ENCODE assay signal across 13 cellular contexts in genomic region chr20:25051386-25052155, GRCh38. TPM values are rescaled to one million over a fixed set of nuclear protein-coding genes. Genes with fewer than 3 reads are reported as not detected.
DNase-seq lines count a peak whose midpoint lies in the region; ATAC-seq and TF ChIP-seq lines count a peak whose summit lies in the region.
"Had no signal": no experiment of that assay in that cellular context is flagged by ENCODE, and none has a peak within 500 bp of the region (broad histone marks: within the 10 kb centered on the region; RNA-seq: fewer than 3 reads in every experiment).

No MANE protein-coding gene starts in this region.

- DNase-seq in Right ventricle myocardium inferior (ENCODE audit: missing footprints) = peak; percentile 33
- DNase-seq in left ventricle myocardium superior = no peak
- DNase-seq in ureter (ENCODE audit: low spot score) = peak; percentile 22
- no peak for DNase-seq in upper lobe of right lung
- no peak for DNase-seq in neural progenitor cell (ENCODE audit: low spot score)
- DNase-seq in G401 (ENCODE audit: low spot score) = no peak
- DNase-seq: activated CD4-positive, alpha-beta T cell treated with anti-CD3 and anti-CD28 coated beads, Interleukin-2, amount 10 ng/mL, durations not matched to agents 24 days and 14 days; activated naive CD4-positive, alpha-beta T cell treated with anti-CD3 and anti-CD28 coated beads for 36 hours; T-helper 1 cell had no signal

- H3K27ac Mint-ChIP-seq in nephron (peak overlapping the region in 2 of 3 experiments; percentile 18 to 52), neural progenitor cell (no peak overlapping the region)
- H3K27ac Mint-ChIP-seq: activated CD4-positive, alpha-beta T cell treated with anti-CD3 and anti-CD28 coated beads, Interleukin-2, amount 10 ng/mL, durations not matched to agents 24 days and 14 days; activated naive CD4-positive, alpha-beta T cell treated with anti-CD3 and anti-CD28 coated beads for 36 hours; dendritic cell treated with granulocyte-macrophage colony-stimulating factor and Interleukin-4, amounts not matched to agents 40 ng/mL and 50 ng/mL, for 4 days had no signal

- H3K27ac ChIP-seq in gastroesophageal sphincter (peak overlapping the region in 3 of 4 donors; percentile 95 to 97 (median 96)), upper lobe of right lung (no peak overlapping the region), neural progenitor cell (no peak overlapping the region)

- ATAC-seq in Right ventricle myocardium inferior (no peak), left ventricle myocardium superior (no peak), gastroesophageal sphincter (no peak), upper lobe of right lung (no peak)

- H3K4me2 ChIP-seq in neural progenitor cell = no peak overlapping the region

- H3K36me3 ChIP-seq in gastroesophageal sphincter (peaks cover 0 to 16% of the 10 kb centered on the region in 2 donors), upper lobe of right lung (peaks cover 13% of the 10 kb centered on the region), neural progenitor cell (no peaks in the 10 kb centered on the region)

- H3K27me3 Mint-ChIP-seq in nephron (ENCODE audit: low read depth) (peaks cover 24% of the 10 kb centered on the region), neural progenitor cell (ENCODE audit: insufficient read depth, low read depth) (peaks cover 47% of the 10 kb centered on the region)
- H3K27me3 Mint-ChIP-seq: dendritic cell treated with granulocyte-macrophage colony-stimulating factor and Interleukin-4, amounts not matched to agents 40 ng/mL and 50 ng/mL, for 4 days had no signal

- WGBS in gastroesophageal sphincter (ENCODE audit: low coverage in 1 of 2), 2 donors = 88 to 90% methylated on average over 2 to 6 of the region's 7 CpGs

- intact Hi-C loops in Right ventricle myocardium inferior (cut with DNase I) (loop anchor here (10.0 kb wide), 1 partner anchor 243 kb away; no protein-coding TSS in a partner anchor), left ventricle myocardium superior (cut with micrococcal nuclease) (no loop called here), upper lobe of right lung (cut with DNase I) (no loop called here)

- in situ Hi-C loops in G401 (cut with HindIII; ENCODE audit: low sequenced_read_pairs) = no loop called here

- no peaks in the 10 kb centered on the region for H3K9me3 ChIP-seq in gastroesophageal sphincter
- H3K9me3 ChIP-seq in upper lobe of right lung = no peaks in the 10 kb centered on the region
- no peaks in the 10 kb centered on the region for H3K9me3 ChIP-seq in neural progenitor cell (ENCODE audit: low read depth)

- no peak overlapping the region for H3K4me3 ChIP-seq in gastroesophageal sphincter
- no peak overlapping the region for H3K4me3 ChIP-seq in upper lobe of right lung
- H3K4me3 ChIP-seq in neural progenitor cell = no peak overlapping the region

- H3K4me1 ChIP-seq in gastroesophageal sphincter = peaks cover 19 to 98% (median 82%) of the 10 kb centered on the region in 3 donors
- peaks cover 86% of the 10 kb centered on the region for H3K4me1 ChIP-seq in upper lobe of right lung
- H3K4me1 ChIP-seq in neural progenitor cell = no peaks in the 10 kb centered on the region

- TF ChIP-seq POLR2A in gastroesophageal sphincter (IDR thresholded peaks at IDR 0.05) = no peak

- no peaks in the 10 kb centered on the region for H3K36me3 Mint-ChIP-seq in nephron (ENCODE audit: low read depth)
- H3K36me3 Mint-ChIP-seq in neural progenitor cell = no peaks in the 10 kb centered on the region

- no peaks in the 10 kb centered on the region for H3K9me3 Mint-ChIP-seq in nephron
- H3K9me3 Mint-ChIP-seq in neural progenitor cell = no peaks in the 10 kb centered on the region
- H3K9me3 Mint-ChIP-seq: activated CD4-positive, alpha-beta T cell treated with anti-CD3 and anti-CD28 coated beads, Interleukin-2, amount 10 ng/mL, durations not matched to agents 24 days and 14 days; activated naive CD4-positive, alpha-beta T cell treated with anti-CD3 and anti-CD28 coated beads for 36 hours; dendritic cell treated with granulocyte-macrophage colony-stimulating factor and Interleukin-4, amounts not matched to agents 40 ng/mL and 50 ng/mL, for 4 days; neural crest cell had no signal

- H3K79me2 ChIP-seq in neural progenitor cell (ENCODE audit: low read depth) = no peaks in the 10 kb centered on the region

- TF ChIP-seq CTCF in gastroesophageal sphincter (IDR thresholded peaks at IDR 0.05) = no peak
- no peak for TF ChIP-seq CTCF in nephron (IDR thresholded peaks at IDR 0.05; ENCODE audit: unreplicated experiment in 3 of 3)
- TF ChIP-seq CTCF in upper lobe of right lung (IDR thresholded peaks at IDR 0.05) = no peak
- TF ChIP-seq CTCF in neural progenitor cell (IDR thresholded peaks at IDR 0.05) = no peak

- no peak overlapping the region for H3K9ac ChIP-seq in neural progenitor cell

- TF ChIP-seq EP300 in gastroesophageal sphincter (IDR thresholded peaks at IDR 0.05) = no peak

- H3K4me3 Mint-ChIP-seq in nephron (no peak overlapping the region), neural progenitor cell (no peak overlapping the region)
- H3K4me3 Mint-ChIP-seq: activated CD4-positive, alpha-beta T cell treated with anti-CD3 and anti-CD28 coated beads, Interleukin-2, amount 10 ng/mL, durations not matched to agents 24 days and 14 days; activated naive CD4-positive, alpha-beta T cell treated with anti-CD3 and anti-CD28 coated beads for 36 hours; dendritic cell treated with granulocyte-macrophage colony-stimulating factor and Interleukin-4, amounts not matched to agents 40 ng/mL and 50 ng/mL, for 4 days; neural crest cell had no signal

- H2AFZ ChIP-seq in neural progenitor cell (replicated peaks) = no peak overlapping the region

- H3K27me3 ChIP-seq in gastroesophageal sphincter (no peaks in the 10 kb centered on the region), upper lobe of right lung (no peaks in the 10 kb centered on the region), neural progenitor cell (peaks cover 41% of the 10 kb centered on the region)

- H3F3A ChIP-seq in neural progenitor cell (ENCODE audit: low read depth) = no peaks in the 10 kb centered on the region

- H4K20me1 ChIP-seq in neural progenitor cell (ENCODE audit: low read depth) = peaks cover 7% of the 10 kb centered on the region

- H3K4me1 Mint-ChIP-seq in nephron = peaks cover 53% of the 10 kb centered on the region
- peaks cover 17% of the 10 kb centered on the region for H3K4me1 Mint-ChIP-seq in neural progenitor cell

RNA-seq across cellular contexts. Expression of gene ACSS1, which starts 6.4 kb away (rescaled TPM):
- total RNA-seq in Right ventricle myocardium inferior (135 TPM), left ventricle myocardium superior (164 TPM), gastroesophageal sphincter (100 to 1,000 TPM in 1 of 4 donors, 10 to 100 TPM in 3; 44.7 to 105 (median 61.6) TPM), ureter (33.7 TPM), upper lobe of right lung (37.2 TPM), neural progenitor cell (ENCODE audit: low replicate concordance) (not detected in 2 replicates)
- total RNA-seq in G401 (2014; rRNA removed; shearing (Covaris generic)) = not detected in 2 replicates

RNA-seq across cellular contexts. Expression of gene VSX1, which starts 30.4 kb away (rescaled TPM):
- total RNA-seq in Right ventricle myocardium inferior (0.14 TPM), left ventricle myocardium superior (not detected), gastroesophageal sphincter (not detected), ureter (not detected), upper lobe of right lung (not detected), neural progenitor cell (ENCODE audit: low replicate concordance) (not detected in 2 replicates)
- not detected in 2 replicates for total RNA-seq in G401 (2014; rRNA removed; shearing (Covaris generic))
- total RNA-seq: activated CD4-positive, alpha-beta T cell treated with anti-CD3 and anti-CD28 coated beads, Interleukin-2, amount 10 ng/mL, durations not matched to agents 24 days and 14 days; activated naive CD4-positive, alpha-beta T cell treated with anti-CD3 and anti-CD28 coated beads for 36 hours had no signal

RNA-seq across cellular contexts. Expression of gene APMAP, which starts 59.0 kb away (rescaled TPM):
- total RNA-seq in Right ventricle myocardium inferior (26.8 TPM), left ventricle myocardium superior (25.9 TPM), gastroesophageal sphincter (10 to 100 TPM; 24.3 to 46.8 (median 35.9) TPM), ureter (74.0 TPM), upper lobe of right lung (73.5 TPM), neural progenitor cell (ENCODE audit: low replicate concordance) (71.7 and 88.0 TPM in 2 replicates)
- total RNA-seq in G401 (2014; rRNA removed; shearing (Covaris generic)) = 94.6 and 98.6 TPM in 2 replicates

Comparison
In these comparisons a context has a peak if more than half of its experiments do, and no peak if none do; other contexts are left out.
1. DNase-seq: peak in Right ventricle myocardium inferior (single experiment) and ureter (single experiment); none in left ventricle myocardium superior (single experiment), upper lobe of right lung (single experiment), neural progenitor cell (single experiment) and G401 (single experiment).
2. H3K27ac ChIP-seq: peak in gastroesophageal sphincter (3 of 4); none in upper lobe of right lung (single experiment) and neural progenitor cell (single experiment).
3. RNA of gene ACSS1, which starts 6.4 kb away (total RNA-seq): 164 TPM in left ventricle myocardium superior (single experiment), 135 TPM in Right ventricle myocardium inferior (single experiment), 44.7 to 105 TPM in gastroesophageal sphincter, 37.2 TPM in upper lobe of right lung (single experiment) and 33.7 TPM in ureter (single experiment); not detected in neural progenitor cell and not detected in G401; every median in the first group is over 10 times any median in the second.